ENCODE assay signal across 20 cellular contexts in the genomic region with DNA sequence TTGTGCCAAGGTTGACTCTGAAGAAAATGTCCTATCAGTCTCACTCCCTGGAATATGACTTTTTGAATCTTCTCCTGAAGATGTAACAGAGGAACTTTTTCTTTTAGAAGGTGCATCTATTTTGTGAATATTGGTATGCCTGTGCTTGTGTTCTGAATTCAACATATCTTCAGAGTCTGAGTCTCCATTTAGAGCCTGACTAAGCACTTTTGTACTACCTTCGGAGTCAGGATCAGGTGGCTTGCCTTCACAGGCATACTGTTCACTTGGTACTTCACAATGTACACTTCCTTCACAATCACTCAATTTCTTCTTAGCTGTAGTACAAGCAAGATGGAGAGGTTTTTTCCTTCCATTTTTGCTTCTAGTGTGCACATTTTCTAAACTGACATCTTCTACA. TPM values are rescaled to one million over a fixed set of nuclear protein-coding genes. Genes with fewer than 3 reads are reported as not detected.
DNase-seq lines count a peak whose midpoint lies in the region; ATAC-seq, FAIRE-seq and TF ChIP-seq lines count a peak whose summit lies in the region.
"Had no signal": no experiment of that assay in that cellular context is flagged by ENCODE, and none has a peak within 500 bp of the region (broad histone marks: within the 10 kb centered on the region; RNA-seq: fewer than 3 reads in every experiment).

No MANE protein-coding gene starts in this region.

- TF ChIP-seq CTCF in cardiac muscle cell (IDR thresholded peaks at IDR 0.05; ENCODE audit: low read depth, low read length): no peak
- no peak for TF ChIP-seq CTCF in heart left ventricle (IDR thresholded peaks at IDR 0.05)
- no peak for TF ChIP-seq CTCF in activated CD8-positive, alpha-beta T cell treated with anti-CD3 and anti-CD28 coated beads for 36 hours (IDR thresholded peaks at IDR 0.05)

- H3K9me3 Mint-ChIP-seq in activated CD8-positive, alpha-beta T cell treated with anti-CD3 and anti-CD28 coated beads for 36 hours: no peaks in the 10 kb centered on the region

- CTCF ChIA-PET in activated CD8-positive, alpha-beta T cell treated with anti-CD3 and anti-CD28 coated beads for 36 hours (lab: Charles Lee): interaction anchor here (1.4 kb wide), 1 partner anchor 45 kb away, joined by 3 read pairs; no protein-coding TSS in a partner anchor

- H3K4me1 ChIP-seq in cardiac muscle cell (ENCODE audit: low read depth) (no peaks in the 10 kb centered on the region), heart left ventricle (peaks cover 0 to 15% (median 0%) of the 10 kb centered on the region in 12 donors)
- H3K4me1 ChIP-seq: gastrocnemius medialis had no signal

- no peak for FAIRE-seq in GM12891 (lab: Jason Lieb, UNC)
- FAIRE-seq: kidney had no signal

- ATAC-seq in heart left ventricle: no peak
- ATAC-seq in activated CD8-positive, alpha-beta T cell treated with anti-CD3 and anti-CD28 coated beads for 36 hours: no peak
- ATAC-seq: gastrocnemius medialis, Right ventricle myocardium inferior had no signal

- H3K36me3 ChIP-seq in cardiac muscle cell (peaks cover 73% of the 10 kb centered on the region), heart left ventricle (peaks cover 2 to 96% (median 84%) of the 10 kb centered on the region in 9 donors)

- TF ChIP-seq POLR2A in heart left ventricle (IDR thresholded peaks at IDR 0.05): no peak
- no peak for TF ChIP-seq POLR2A in GM12891 (IDR thresholded peaks at IDR 0.05; ENCODE audit: low read depth, low read length)

- intact Hi-C loops in heart left ventricle (cut with DNase I): no loop called here
- intact Hi-C loops in activated CD8-positive, alpha-beta T cell treated with anti-CD3 and anti-CD28 coated beads for 36 hours (cut with micrococcal nuclease): no loop called here

- H3K4me3 ChIP-seq in cardiac muscle cell: no peak overlapping the region
- no peak overlapping the region for H3K4me3 ChIP-seq in heart left ventricle
- H3K4me3 ChIP-seq: esophagus muscularis mucosa, gastrocnemius medialis had no signal

- H3K4me3 Mint-ChIP-seq in activated CD8-positive, alpha-beta T cell treated with anti-CD3 and anti-CD28 coated beads for 36 hours: no peak overlapping the region

- no peaks in the 10 kb centered on the region for H3K27me3 Mint-ChIP-seq in activated CD8-positive, alpha-beta T cell treated with anti-CD3 and anti-CD28 coated beads for 36 hours

- peak overlapping the region; percentile 57 for H3K27ac Mint-ChIP-seq in activated CD8-positive, alpha-beta T cell treated with anti-CD3 and anti-CD28 coated beads for 36 hours

- POLR2A ChIA-PET in activated CD8-positive, alpha-beta T cell treated with anti-CD3 and anti-CD28 coated beads for 36 hours (lab: Charles Lee): interaction anchor here (0.6 kb wide), 1 partner anchor 22 kb away, joined by 3 read pairs; no protein-coding TSS in a partner anchor

- H3K9me3 ChIP-seq in cardiac muscle cell (ENCODE audit: low read depth): no peaks in the 10 kb centered on the region
- no peaks in the 10 kb centered on the region for H3K9me3 ChIP-seq in heart left ventricle
- H3K9me3 ChIP-seq: esophagus muscularis mucosa, gastrocnemius medialis had no signal

- peaks cover 39% of the 10 kb centered on the region for H3K36me3 Mint-ChIP-seq in activated CD8-positive, alpha-beta T cell treated with anti-CD3 and anti-CD28 coated beads for 36 hours (ENCODE audit: low read depth)

- DNase-seq in cardiac muscle cell (ENCODE audit: low read depth in 1 of 2, low spot score in 1 of 2) (no peak), heart left ventricle (no peak), epithelial cell of prostate (ENCODE audit: low read depth, low spot score) (no peak), GM12891 (ENCODE audit: insufficient read length, low spot score) (no peak), KG1 (lab: John Stamatoyannopoulos, UW) (no peak)
- no peak for DNase-seq in activated CD8-positive, alpha-beta T cell treated with anti-CD3 and anti-CD28 coated beads for 36 hours
- DNase-seq in stimulated activated CD4-positive, alpha-beta T cell treated with anti-CD3 and anti-CD28 coated beads, Interleukin-4, amount 100 ng/mL, for 24 hours: no peak
- DNase-seq: amygdala; DMS79 treated with DMSO at 0.1 percent for 48 hours; gastrocnemius medialis; kidney; mammary epithelial cell; NCI-H1694 treated with DMSO at 0.1 percent for 48 hours; NCI-H2227 treated with DMSO at 0.1 percent for 48 hours; NCI-H82; OCI-M1; stimulated activated CD4-positive, alpha-beta T cell treated with anti-CD3 and anti-CD28 coated beads, Interleukin-12 subunit alpha, Interleukin-12 subunit beta, amount 100 ng/mL, for 4 hours; stimulated activated CD8-positive, alpha-beta memory T cell treated with anti-CD3 and anti-CD28 coated beads, Interleukin-4, amount 100 ng/mL, for 48 hours had no signal

- H3K27me3 ChIP-seq in cardiac muscle cell (no peaks in the 10 kb centered on the region), heart left ventricle (no peaks in the 10 kb centered on the region)
- H3K27me3 ChIP-seq: esophagus muscularis mucosa, gastrocnemius medialis had no signal

- H3K27ac ChIP-seq in cardiac muscle cell (peak overlapping the region; percentile 18), heart left ventricle (peak overlapping the region in 1 of 12 donors; percentile 34), epithelial cell of prostate (peak overlapping the region; percentile 0)
- H3K27ac ChIP-seq: esophagus muscularis mucosa, gastrocnemius medialis had no signal

- peaks cover 32% of the 10 kb centered on the region for H3K4me1 Mint-ChIP-seq in activated CD8-positive, alpha-beta T cell treated with anti-CD3 and anti-CD28 coated beads for 36 hours (ENCODE audit: low read depth)

- 71 to 88% (median 83%) methylated on average over 1 of the region's 1 CpG for WGBS in heart left ventricle, 4 donors

TF ChIP-seq in GM12891, 5 proteins besides CTCF, POLR2A, EP300 and RAD21:
- TF ChIP-seq POLR2AphosphoS5 (IDR thresholded peaks at IDR 0.05; ENCODE audit: low read depth, low read length) (no peak), SPI1 (IDR thresholded peaks at IDR 0.05; ENCODE audit: low read depth, low read length) (no peak), TAF1 (IDR thresholded peaks at IDR 0.05; ENCODE audit: low read depth, low read length) (no peak), POU2F2 (IDR thresholded peaks at IDR 0.05; ENCODE audit: low read depth, low read length) (no peak), PAX5 (IDR thresholded peaks at IDR 0.05; ENCODE audit: insufficient read depth, low read length, severe bottlenecking) (no peak)

RNA-seq across cellular contexts. Expression of a gene that starts 13.6 kb away (rescaled TPM):
- 20.7 and 24.5 TPM in 2 replicates for total RNA-seq in cardiac muscle cell
- polyA plus RNA-seq in cardiac muscle cell: 48.3 and 58.4 TPM in 2 replicates
- total RNA-seq in heart left ventricle: 10 to 100 TPM; 12.0 to 31.6 (median 25.3) TPM
- polyA plus RNA-seq in heart left ventricle: 10 to 100 TPM; 34.5 to 35.2 TPM
- total RNA-seq in activated CD8-positive, alpha-beta T cell treated with anti-CD3 and anti-CD28 coated beads for 36 hours: 100 to 1,000 TPM in 1 of 2 experiments, 10 to 100 TPM in 1; 90.9 to 107 TPM
- polyA plus RNA-seq in GM12891 (2012; ENCODE audit: low read depth, missing spikeins): 81.4 TPM
